Comparison of ENCODE assay signal across 8 cellular contexts in the genomic region with DNA sequence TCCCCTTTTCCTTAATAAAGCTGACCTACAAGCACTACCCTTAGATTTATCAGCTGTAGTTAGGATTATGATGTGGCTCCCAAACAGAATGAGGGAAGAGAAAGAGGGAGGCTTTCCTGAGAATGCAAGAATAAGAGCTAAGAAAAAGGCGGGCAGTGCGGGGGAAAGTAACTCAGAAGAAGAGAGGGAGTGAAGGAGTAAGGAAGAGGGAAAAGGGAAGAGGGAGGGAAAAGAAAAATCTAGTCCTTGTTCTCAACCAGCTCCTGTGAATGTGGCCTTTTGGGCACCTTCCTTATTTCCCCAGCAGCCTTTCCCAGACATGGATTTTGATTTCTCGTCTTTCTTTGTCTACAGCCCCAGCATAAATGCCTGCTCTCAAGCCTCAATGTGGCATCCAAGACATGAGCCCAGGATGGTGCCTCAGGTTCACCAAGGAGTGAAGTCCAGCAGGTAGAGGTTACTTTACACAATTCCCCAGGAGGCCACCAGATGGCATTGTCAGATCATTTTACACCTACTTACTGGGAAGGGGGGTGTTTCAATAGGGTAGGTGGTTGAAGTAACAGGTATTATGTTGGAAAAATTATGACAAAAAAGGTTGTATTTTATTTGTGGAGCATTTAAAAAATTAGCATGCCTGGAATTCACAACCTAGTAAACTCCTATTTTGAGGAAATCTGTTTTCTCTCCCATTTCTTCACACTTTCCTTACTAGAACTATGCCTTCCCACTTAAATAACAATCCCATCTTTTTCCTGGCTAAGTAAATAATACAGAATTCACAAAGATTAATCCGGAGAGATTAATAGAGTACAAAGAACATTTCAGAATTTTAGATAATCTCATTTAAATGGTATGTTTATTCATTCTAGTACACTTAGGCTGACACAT.
DNase-seq lines count a peak whose midpoint lies in the region; ATAC-seq, FAIRE-seq and TF ChIP-seq lines count a peak whose summit lies in the region.

No MANE protein-coding gene starts in this region.

- no TSS peak for BruUV-seq in A673 (replicated peaks; lab: Mats Ljungman, UMichigan)

- no peaks in the 10 kb centered on the region for H3K36me3 ChIP-seq in A673 (ENCODE audit: insufficient read depth, low read length, poor library complexity, severe bottlenecking)
- H3K36me3 ChIP-seq in kidney (ENCODE audit: control insufficient read depth in 1 of 2, insufficient read depth in 2 of 2, low read length in 2 of 2), result no peaks in the 10 kb centered on the region

- DNase-seq in A673 (ENCODE audit: low spot score) (peak; percentile 22), GM12865 (ENCODE audit: low read depth) (peak; percentile 72), RCC 7860 (ENCODE audit: low spot score) (peak; percentile 30), astrocyte of the hippocampus (ENCODE audit: low read depth, low spot score) (peak; percentile 64), kidney (no peak)
- peak; percentile 12 to 19 for DNase-seq in stimulated activated CD4-positive, alpha-beta T cell treated with anti-CD3 and anti-CD28 coated beads, Interleukin-4, amount 100 ng/mL, for 48 hours (ENCODE audit: low read depth in 2 of 2)

- H3K9me3 ChIP-seq in A673 (ENCODE audit: low read depth, low read length, poor library complexity, severe bottlenecking), result no peaks in the 10 kb centered on the region
- H3K9me3 ChIP-seq in kidney (ENCODE audit: control insufficient read depth in 1 of 2, low read length in 2 of 2), result no peaks in the 10 kb centered on the region

- POLR2A ChIA-PET in A673 (lab: Charles Lee; ENCODE audit: low non-redundant PET), result no interaction called here

- TF ChIP-seq CTCF in A673 (conservative IDR thresholded peaks at IDR 0.05; ENCODE audit: low read depth, low read length), result peak; percentile 76
- peak; percentile 76 for TF ChIP-seq CTCF in GM12865 (IDR thresholded peaks at IDR 0.05; ENCODE audit: insufficient read depth, low read depth, low read length, missing control alignments)
- peak; percentile 55 for TF ChIP-seq CTCF in kidney (IDR thresholded peaks at IDR 0.05; ENCODE audit: borderline replicate concordance, extremely low read depth, insufficient read depth)

- intact Hi-C loops in A673 (cut with micrococcal nuclease; ENCODE audit: unreplicated experiment), result loop anchor here (2.0 to 10.0 kb wide), 5 partner anchors 36 to 1163 kb away; partner anchors contain the start of gene RPP30
- intact Hi-C loops in kidney (cut with DNase I), result no loop called here

- H3K4me3 ChIP-seq in A673 (ENCODE audit: low read depth, low read length, poor library complexity, severe bottlenecking) (no peak overlapping the region), GM12865 (ENCODE audit: low read depth, low read length) (no peak overlapping the region), kidney (ENCODE audit: low read length in 2 of 2) (no peak overlapping the region)

- H3K27ac ChIP-seq in A673 (ENCODE audit: low read depth, low read length, poor library complexity, severe bottlenecking) (no peak overlapping the region), kidney (ENCODE audit: low read depth in 2 of 2, low read length in 2 of 2) (no peak overlapping the region)

- no peak for FAIRE-seq in RCC 7860 (lab: Jason Lieb, UNC)
- FAIRE-seq in kidney (lab: Jason Lieb, UNC), result peak; percentile 44

- H3K27me3 ChIP-seq in A673 (replicated peaks; ENCODE audit: insufficient read depth, low read depth, low read length, poor library complexity), result peaks cover 75% of the 10 kb centered on the region

- no peak overlapping the region for H3K9ac ChIP-seq in kidney (ENCODE audit: low read length in 2 of 2)

- peak; percentile 67 for ATAC-seq in HG02973 (IDR thresholded peaks at IDR 0.05; ENCODE audit: unreplicated experiment)
- ATAC-seq in GM19328 (IDR thresholded peaks at IDR 0.05; ENCODE audit: unreplicated experiment), result no peak

- H3K4me1 ChIP-seq in A673 (ENCODE audit: insufficient read depth, low read length, poor library complexity, severe bottlenecking) (no peaks in the 10 kb centered on the region), kidney (ENCODE audit: control insufficient read depth in 1 of 2, insufficient read depth in 1 of 2, low read depth in 1 of 2, low read length in 2 of 2) (no peaks in the 10 kb centered on the region)

- CTCF ChIA-PET in A673 (lab: Charles Lee), result no interaction called here
